1 cellular context compared by ENCODE assay signal in genomic region chrX:14916017-14916674, GRCh38.
TF ChIP-seq lines count a peak whose summit lies in the region.

No MANE protein-coding gene starts in this region.

TF ChIP-seq in IMR-90, 13 proteins besides CTCF, POLR2A, EP300 and RAD21:
- TF ChIP-seq BHLHE40 (IDR thresholded peaks at IDR 0.05; ENCODE audit: low read depth, low read length) (no peak), RFX5 (IDR thresholded peaks at IDR 0.05; ENCODE audit: low read depth, low read length) (no peak), MXI1 (IDR thresholded peaks at IDR 0.05; ENCODE audit: borderline replicate concordance, low read depth, low read length) (no peak), CHD1 (IDR thresholded peaks at IDR 0.05; ENCODE audit: low read depth, low read length) (no peak), NFE2L2 (IDR thresholded peaks at IDR 0.05; ENCODE audit: low read depth, low read length) (no peak), RCOR1 (IDR thresholded peaks at IDR 0.05; ENCODE audit: insufficient replicate concordance, low read length) (no peak), CEBPB (IDR thresholded peaks at IDR 0.05; ENCODE audit: low read depth, low read length) (no peak), MAFK (IDR thresholded peaks at IDR 0.05; ENCODE audit: low read depth, low read length) (no peak), MAZ (IDR thresholded peaks at IDR 0.05; ENCODE audit: borderline replicate concordance, low read depth, low read length) (no peak), FOS (IDR thresholded peaks at IDR 0.05; ENCODE audit: low read depth, low read length) (no peak), SMC3 (IDR thresholded peaks at IDR 0.05; ENCODE audit: low read depth, low read length) (no peak)
- TF ChIP-seq, protein P1, sequence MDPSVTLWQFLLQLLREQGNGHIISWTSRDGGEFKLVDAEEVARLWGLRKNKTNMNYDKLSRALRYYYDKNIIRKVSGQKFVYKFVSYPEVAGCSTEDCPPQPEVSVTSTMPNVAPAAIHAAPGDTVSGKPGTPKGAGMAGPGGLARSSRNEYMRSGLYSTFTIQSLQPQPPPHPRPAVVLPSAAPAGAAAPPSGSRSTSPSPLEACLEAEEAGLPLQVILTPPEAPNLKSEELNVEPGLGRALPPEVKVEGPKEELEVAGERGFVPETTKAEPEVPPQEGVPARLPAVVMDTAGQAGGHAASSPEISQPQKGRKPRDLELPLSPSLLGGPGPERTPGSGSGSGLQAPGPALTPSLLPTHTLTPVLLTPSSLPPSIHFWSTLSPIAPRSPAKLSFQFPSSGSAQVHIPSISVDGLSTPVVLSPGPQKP (IDR thresholded peaks at IDR 0.05; ENCODE audit: borderline replicate concordance, low read depth, low read length) = no peak
- TF ChIP-seq, protein P2, sequence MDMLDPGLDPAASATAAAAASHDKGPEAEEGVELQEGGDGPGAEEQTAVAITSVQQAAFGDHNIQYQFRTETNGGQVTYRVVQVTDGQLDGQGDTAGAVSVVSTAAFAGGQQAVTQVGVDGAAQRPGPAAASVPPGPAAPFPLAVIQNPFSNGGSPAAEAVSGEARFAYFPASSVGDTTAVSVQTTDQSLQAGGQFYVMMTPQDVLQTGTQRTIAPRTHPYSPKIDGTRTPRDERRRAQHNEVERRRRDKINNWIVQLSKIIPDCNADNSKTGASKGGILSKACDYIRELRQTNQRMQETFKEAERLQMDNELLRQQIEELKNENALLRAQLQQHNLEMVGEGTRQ (IDR thresholded peaks at IDR 0.05; ENCODE audit: low read depth, low read length) = no peak
